ENCODE assay signal across 10 cellular contexts in genomic region chr4:110484767-110485166, GRCh38. TPM values are rescaled to one million over a fixed set of nuclear protein-coding genes. Genes with fewer than 3 reads are reported as not detected.
DNase-seq lines count a peak whose midpoint lies in the region; ATAC-seq and TF ChIP-seq lines count a peak whose summit lies in the region.
"Had no signal": no experiment of that assay in that cellular context is flagged by ENCODE, and none has a peak within 500 bp of the region (broad histone marks: within the 10 kb centered on the region; RNA-seq: fewer than 3 reads in every experiment).

No MANE protein-coding gene starts in this region.

- H3K9me3 ChIP-seq in adrenal gland (replicated peaks in 1 of 3) = no peaks in the 10 kb centered on the region

- H3K4me3 ChIP-seq in GM12865 (ENCODE audit: low read depth, low read length) (no peak overlapping the region), astrocyte of the spinal cord (ENCODE audit: low read depth, low read length) (no peak overlapping the region), adrenal gland (no peak overlapping the region)

- intact Hi-C loops in adrenal gland (cut with DNase I) = no loop called here

- 46 to 72% (median 67%) methylated on average over 5 of the region's 5 CpGs for WGBS in adrenal gland, 4 donors

- no peaks in the 10 kb centered on the region for H3K4me1 ChIP-seq in adrenal gland (replicated peaks in 1 of 2)

- H3K27me3 ChIP-seq in adrenal gland = no peaks in the 10 kb centered on the region

- in situ Hi-C loops in astrocyte of the spinal cord (cut with HindIII; ENCODE audit: low sequenced_read_pairs) = no loop called here

- TF ChIP-seq CTCF in GM12865 (IDR thresholded peaks at IDR 0.05; ENCODE audit: insufficient read depth, low read depth, low read length, missing control alignments) (no peak), astrocyte of the spinal cord (IDR thresholded peaks at IDR 0.05; ENCODE audit: low read depth, low read length) (no peak), omental fat pad (IDR thresholded peaks at IDR 0.05) (no peak), adrenal gland (IDR thresholded peaks at IDR 0.05) (no peak)

- no peak overlapping the region for H3K27ac ChIP-seq in adrenal gland

- no peaks in the 10 kb centered on the region for H3K36me3 ChIP-seq in adrenal gland (replicated peaks in 1 of 2)

- DNase-seq in GM12865 (ENCODE audit: low read depth) (peak; percentile 37), astrocyte of the spinal cord (ENCODE audit: low read depth, low spot score) (peak; percentile 78), omental fat pad (ENCODE audit: low spot score) (no peak), GF-D8 (lab: John Stamatoyannopoulos, UW) (no peak), NCI-H1417 treated with DMSO at 0.1 percent for 48 hours (lab: John Stamatoyannopoulos, UW) (no peak), adrenal gland (no peak)
- DNase-seq in activated CD4-positive, alpha-beta T cell treated with anti-CD3 and anti-CD28 coated beads, Interleukin-2, amount 50 U/mL, for 1 hour = no peak
- DNase-seq: NCI-H2029 had no signal

- TF ChIP-seq POLR2A in adrenal gland (IDR thresholded peaks at IDR 0.05) = no peak

- ATAC-seq in HG02973 (IDR thresholded peaks at IDR 0.05; ENCODE audit: unreplicated experiment) (peak; percentile 34), omental fat pad (ENCODE audit: low FRiP score) (peak; percentile 71)

RNA-seq across cellular contexts. Expression of gene ENPEP, which starts 8.8 kb away (rescaled TPM):
- total RNA-seq in omental fat pad (10 to 100 TPM in 3 of 4 donors, 1 to 10 TPM in 1; 7.5 to 30.3 (median 15.7) TPM), adrenal gland (1 to 10 TPM; 4.3 to 9.0 (median 5.5) TPM)
- polyA plus RNA-seq in adrenal gland = 1 to 10 TPM; 2.5 to 4.6 (median 4.4) TPM
- total RNA-seq: activated CD8-positive, alpha-beta memory T cell treated with anti-CD3 and anti-CD28 coated beads for 36 hours had no signal

Comparison
In these comparisons a context has a peak if more than half of its experiments do, and no peak if none do; other contexts are left out.
1. DNase-seq: peak in GM12865 (single experiment) and astrocyte of the spinal cord (single experiment); none in omental fat pad (single experiment), activated CD4-positive, alpha-beta T cell treated with anti-CD3 and anti-CD28 coated beads, Interleukin-2, amount 50 U/mL, for 1 hour (single experiment), GF-D8 (single experiment), NCI-H1417 treated with DMSO at 0.1 percent for 48 hours (single experiment) and adrenal gland (0 of 7).